ENCODE assay signal across 22 cellular contexts in the genomic region with DNA sequence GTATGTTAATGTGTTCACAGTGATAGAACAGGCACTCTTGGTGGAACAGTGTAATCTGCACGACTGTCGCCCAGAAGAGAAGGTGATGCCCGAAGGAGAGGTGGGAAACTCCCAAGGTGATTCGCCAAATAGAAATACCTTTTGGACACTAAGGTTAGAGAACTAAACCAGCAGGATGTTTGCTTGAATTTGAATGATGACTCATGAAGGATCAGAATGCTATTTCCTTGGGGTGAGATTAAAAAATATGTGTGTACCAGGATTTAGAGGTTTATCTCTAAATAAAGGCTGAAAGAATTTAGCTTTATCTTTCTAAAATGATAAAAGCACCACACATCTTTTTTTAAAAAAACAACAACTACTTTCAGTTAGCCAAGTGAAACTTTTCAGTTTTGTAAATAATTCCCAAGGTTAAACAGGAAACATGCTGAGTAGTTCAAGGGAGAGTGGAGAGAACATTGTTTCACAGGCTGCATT.
DNase-seq lines count a peak whose midpoint lies in the region; ATAC-seq and TF ChIP-seq lines count a peak whose summit lies in the region.
"Had no signal": no experiment of that assay in that cellular context is flagged by ENCODE, and none has a peak within 500 bp of the region (broad histone marks: within the 10 kb centered on the region; RNA-seq: fewer than 3 reads in every experiment).

No MANE protein-coding gene starts in this region.

- no peak for TF ChIP-seq CTCF in foreskin keratinocyte (conservative IDR thresholded peaks at IDR 0.05)
- TF ChIP-seq CTCF in type B pancreatic cell (conservative IDR thresholded peaks at IDR 0.05): no peak

- peaks cover 24% of the 10 kb centered on the region for H3K4me1 Mint-ChIP-seq in type B pancreatic cell (ENCODE audit: unreplicated experiment)
- no peaks in the 10 kb centered on the region for H3K4me1 Mint-ChIP-seq in effector memory CD8-positive, alpha-beta T cell (ENCODE audit: low read depth in 2 of 2)
- H3K4me1 Mint-ChIP-seq: activated CD4-positive, alpha-beta T cell treated with anti-CD3 and anti-CD28 coated beads, Interleukin-2, amount 10 ng/mL, durations not matched to agents 7 days and 5 days; stimulated activated memory B cell treated with anti-CD40 and anti-IgM and Interleukin-4, amounts not matched to agents 10 μg/mL and 1 μg/mL and 100 μg/mL, for 72 hours had no signal

- H3K9me3 Mint-ChIP-seq in type B pancreatic cell: peaks cover 20% of the 10 kb centered on the region
- peaks cover 10 to 21% of the 10 kb centered on the region in 2 donors for H3K9me3 Mint-ChIP-seq in effector memory CD8-positive, alpha-beta T cell

- H3K36me3 Mint-ChIP-seq in type B pancreatic cell: peaks cover 3% of the 10 kb centered on the region
- H3K36me3 Mint-ChIP-seq in effector memory CD8-positive, alpha-beta T cell (ENCODE audit: insufficient read depth): no peaks in the 10 kb centered on the region
- H3K36me3 Mint-ChIP-seq: activated naive CD8-positive, alpha-beta T cell; stimulated activated memory B cell treated with anti-CD40 and anti-IgM and Interleukin-4, amounts not matched to agents 10 μg/mL and 1 μg/mL and 100 μg/mL, for 72 hours had no signal

- peaks cover 25% of the 10 kb centered on the region for H3K4me1 ChIP-seq in foreskin keratinocyte
- H3K4me1 ChIP-seq: HAP-1, heart right ventricle, pancreas, transverse colon had no signal

- H3K27ac ChIP-seq in foreskin keratinocyte: peak overlapping the region; percentile 40
- H3K27ac ChIP-seq: 22Rv1, heart right ventricle, pancreas, skin epidermis, transverse colon had no signal

- H3K27me3 ChIP-seq in foreskin keratinocyte: no peaks in the 10 kb centered on the region
- H3K27me3 ChIP-seq: heart right ventricle, pancreas, transverse colon had no signal

- peak overlapping the region; percentile 32 for H3K27ac Mint-ChIP-seq in type B pancreatic cell
- H3K27ac Mint-ChIP-seq in effector memory CD8-positive, alpha-beta T cell: no peak overlapping the region
- H3K27ac Mint-ChIP-seq: activated CD4-positive, alpha-beta T cell treated with anti-CD3 and anti-CD28 coated beads, Interleukin-2, amount 10 ng/mL, durations not matched to agents 7 days and 5 days; activated naive CD8-positive, alpha-beta T cell; stimulated activated memory B cell treated with anti-CD40 and anti-IgM and Interleukin-4, amounts not matched to agents 10 μg/mL and 1 μg/mL and 100 μg/mL, for 72 hours had no signal

- DNase-seq in DMS53 (lab: John Stamatoyannopoulos, UW): peak; percentile 28
- DNase-seq in DMS53 treated with DMSO at 0.1 percent for 48 hours (lab: John Stamatoyannopoulos, UW; ENCODE audit: unreplicated experiment): no peak
- peak; percentile 82 for DNase-seq in amniotic epithelial cell (ENCODE audit: low read depth)
- peak; percentile 49 to 77 for DNase-seq in foreskin keratinocyte
- DNase-seq in type B pancreatic cell (ENCODE audit: extremely low spot score, unreplicated experiment): no peak
- no peak for DNase-seq in effector memory CD8-positive, alpha-beta T cell
- DNase-seq: activated CD4-positive, alpha-beta T cell treated with anti-CD3 and anti-CD28 coated beads, Interleukin-2, amount 10 ng/mL, durations not matched to agents 7 days and 5 days; cerebellar nuclear complex; heart right ventricle; NCI-H1092; NCI-H2107; NK-92 treated with Interleukin-12 subunit alpha and Interleukin-12 subunit beta, amount 100 ng/mL, for 24 hours; pancreas; transverse colon had no signal

- ATAC-seq in foreskin keratinocyte (peak; percentile 45), GM18861 (IDR thresholded peaks at IDR 0.05; ENCODE audit: unreplicated experiment) (no peak), HG02938 (IDR thresholded peaks at IDR 0.05; ENCODE audit: unreplicated experiment) (no peak)
- no peak for ATAC-seq in effector memory CD8-positive, alpha-beta T cell (replicated peaks)
- ATAC-seq: heart right ventricle; K562; pancreas; stimulated activated memory B cell treated with anti-CD40 and anti-IgM and Interleukin-4, amounts not matched to agents 10 μg/mL and 1 μg/mL and 100 μg/mL, for 72 hours had no signal

- no peaks in the 10 kb centered on the region for H3K27me3 Mint-ChIP-seq in type B pancreatic cell
- no peaks in the 10 kb centered on the region for H3K27me3 Mint-ChIP-seq in effector memory CD8-positive, alpha-beta T cell
- H3K27me3 Mint-ChIP-seq: activated CD4-positive, alpha-beta T cell treated with anti-CD3 and anti-CD28 coated beads, Interleukin-2, amount 10 ng/mL, durations not matched to agents 7 days and 5 days; stimulated activated memory B cell treated with anti-CD40 and anti-IgM and Interleukin-4, amounts not matched to agents 10 μg/mL and 1 μg/mL and 100 μg/mL, for 72 hours had no signal

- no peak overlapping the region for H3K4me3 Mint-ChIP-seq in type B pancreatic cell
- no peak overlapping the region for H3K4me3 Mint-ChIP-seq in effector memory CD8-positive, alpha-beta T cell
- H3K4me3 Mint-ChIP-seq: activated CD4-positive, alpha-beta T cell treated with anti-CD3 and anti-CD28 coated beads, Interleukin-2, amount 10 ng/mL, durations not matched to agents 7 days and 5 days; activated naive CD8-positive, alpha-beta T cell; stimulated activated memory B cell treated with anti-CD40 and anti-IgM and Interleukin-4, amounts not matched to agents 10 μg/mL and 1 μg/mL and 100 μg/mL, for 72 hours had no signal

Comparison
In these comparisons a context has a peak if more than half of its experiments do, and no peak if none do; other contexts are left out.
1. DNase-seq: peak in DMS53 (single experiment), amniotic epithelial cell (single experiment) and foreskin keratinocyte (2 of 2); none in DMS53 treated with DMSO at 0.1 percent for 48 hours (single experiment), type B pancreatic cell (single experiment) and effector memory CD8-positive, alpha-beta T cell (0 of 3).